Comparison of ENCODE assay signal across 8 cellular contexts in genomic region chr19:56121180-56122167, GRCh38. TPM values are rescaled to one million over a fixed set of nuclear protein-coding genes. Genes with fewer than 3 reads are reported as not detected.
DNase-seq lines count a peak whose midpoint lies in the region; ATAC-seq and TF ChIP-seq lines count a peak whose summit lies in the region.

Gene ZNF787 (minus strand): TSS chr19:56121295. CDS start chr19:56103217, 18,078 bp downstream.

- peaks cover 5% of the 10 kb centered on the region for H3F3A ChIP-seq in smooth muscle cell (ENCODE audit: low read depth)

- intact Hi-C loops in mammary epithelial cell (cut with micrococcal nuclease): loop anchor here (1.0 to 2.0 kb wide), 3 partner anchors 17 to 29 kb away; no protein-coding TSS in a partner anchor

- dilution Hi-C loops in mammary epithelial cell (cut with HindIII; ENCODE audit: low sequenced_read_pairs): no loop called here

- peak within 1 kb of the TSS; percentile 82 for H3K4me2 ChIP-seq in mammary epithelial cell (ENCODE audit: insufficient read depth, low read depth, low read length)
- H3K4me2 ChIP-seq in smooth muscle cell: peak within 1 kb of the TSS; percentile 98

- peak within 1 kb of the TSS; percentile 93 for H3K4me3 ChIP-seq in WERI-Rb-1 (ENCODE audit: low read depth, low read length)
- H3K4me3 ChIP-seq in mammary epithelial cell (replicated peaks in 1 of 3; ENCODE audit: insufficient read depth in 1 of 3, low read depth in 2 of 3, low read length in 3 of 3): peak within 1 kb of the TSS; percentile 76 to 83 (median 81)
- H3K4me3 ChIP-seq in smooth muscle cell: peak within 1 kb of the TSS; percentile 90

- H2AFZ ChIP-seq in mammary epithelial cell (ENCODE audit: low read depth, low read length) (peak within 1 kb of the TSS; percentile 94), smooth muscle cell (ENCODE audit: low read depth) (peak within 1 kb of the TSS; percentile 90)

- H3K9ac ChIP-seq in mammary epithelial cell (ENCODE audit: insufficient read depth, low read length): peak within 1 kb of the TSS; percentile 87
- H3K9ac ChIP-seq in smooth muscle cell (ENCODE audit: low read depth): peak within 1 kb of the TSS; percentile 96

- H3K36me3 ChIP-seq in WERI-Rb-1 (peaks cover 21% of the 10 kb centered on the region), mammary epithelial cell (ENCODE audit: insufficient read depth, low read length) (no peaks in the 10 kb centered on the region), smooth muscle cell (ENCODE audit: low read depth) (no peaks in the 10 kb centered on the region)

- peak within 1 kb of the TSS; percentile 99 for H3K27ac ChIP-seq in WERI-Rb-1
- peak within 1 kb of the TSS; percentile 78 for H3K27ac ChIP-seq in mammary epithelial cell (ENCODE audit: insufficient read depth, low read depth, low read length)
- peak within 1 kb of the TSS; percentile 95 for H3K27ac ChIP-seq in smooth muscle cell (ENCODE audit: low read depth)

- TF ChIP-seq CTCF in WERI-Rb-1 (IDR thresholded peaks at IDR 0.05; ENCODE audit: low read depth, low read length): no peak
- no peak for TF ChIP-seq CTCF in mammary epithelial cell (conservative IDR thresholded peaks at IDR 0.05 in 1 of 2, IDR thresholded peaks at IDR 0.05 in 1 of 2; ENCODE audit: extremely low read depth in 1 of 2, insufficient read depth in 1 of 2, low read depth in 1 of 2, low read length in 2 of 2)
- no peak for TF ChIP-seq CTCF in smooth muscle cell (IDR thresholded peaks at IDR 0.05; ENCODE audit: borderline replicate concordance, insufficient read depth, poor library complexity, severe bottlenecking)

- ATAC-seq in GM18873 (IDR thresholded peaks at IDR 0.05; ENCODE audit: low FRiP score, unreplicated experiment) (peak; percentile 75), HG03139 (IDR thresholded peaks at IDR 0.05; ENCODE audit: unreplicated experiment) (peak; percentile 81)

- WGBS in mammary epithelial cell (ENCODE audit: low coverage, missing lambda C conversion rate): 15% methylated on average over 17 of the region's 74 CpGs
- 18% methylated on average over 28 of the region's 74 CpGs for WGBS in smooth muscle cell (ENCODE audit: low lambda C conversion rate)

- H3K4me1 ChIP-seq in mammary epithelial cell (ENCODE audit: insufficient read depth, low read length) (peaks cover 14% of the 10 kb centered on the region), smooth muscle cell (ENCODE audit: low read depth) (peaks cover 13% of the 10 kb centered on the region)

- in situ Hi-C loops in ACHN (cut with HindIII; ENCODE audit: low pct_ligation_motif_present, low pct_unique_long_range_greater_than_20kb, low sequenced_read_pairs) (no loop called here), mammary epithelial cell (cut with MboI; ENCODE audit: low sequenced_read_pairs in 2 of 2) (no loop called here)

- H3K79me2 ChIP-seq in mammary epithelial cell (ENCODE audit: insufficient read depth, low read length): peaks cover 42% of the 10 kb centered on the region
- H3K79me2 ChIP-seq in smooth muscle cell (ENCODE audit: low read depth): peaks cover 41% of the 10 kb centered on the region

- CTCF ChIA-PET in mammary epithelial cell (lab: Charles Lee; ENCODE audit: low non-redundant PET): no interaction called here

- DNase-seq in ACHN (peak; percentile 97), NCI-H2227 (lab: John Stamatoyannopoulos, UW; ENCODE audit: unreplicated experiment) (peak; percentile 100), WERI-Rb-1 (peak; percentile 99), mammary epithelial cell (peak; percentile 97), iPS-NIHi11 (ENCODE audit: low spot score) (peak; percentile 96), smooth muscle cell (lab: John Stamatoyannopoulos, UW; ENCODE audit: unreplicated experiment) (peak; percentile 95)

- H4K20me1 ChIP-seq in mammary epithelial cell (ENCODE audit: insufficient read depth, low read length) (no peaks in the 10 kb centered on the region), smooth muscle cell (ENCODE audit: low read depth) (peaks cover 38% of the 10 kb centered on the region)

- H3K27me3 ChIP-seq in WERI-Rb-1 (ENCODE audit: insufficient read depth, low read depth, severe bottlenecking) (no peaks in the 10 kb centered on the region), mammary epithelial cell (ENCODE audit: insufficient read depth, low read length) (no peaks in the 10 kb centered on the region), smooth muscle cell (ENCODE audit: low read depth) (no peaks in the 10 kb centered on the region)

- H3K9me3 ChIP-seq in WERI-Rb-1 (ENCODE audit: severe bottlenecking) (no peaks in the 10 kb centered on the region), mammary epithelial cell (replicated peaks; ENCODE audit: insufficient read depth, low read length) (no peaks in the 10 kb centered on the region), smooth muscle cell (replicated peaks; ENCODE audit: low read depth) (no peaks in the 10 kb centered on the region)

- no TSS peak for BruUV-seq in mammary epithelial cell (replicated peaks; lab: Mats Ljungman, UMichigan)

RNA-seq across cellular contexts. Expression of gene ZNF787, which starts in this region (rescaled TPM):
- 10 to 100 TPM; 25.5 to 41.0 TPM for total RNA-seq in mammary epithelial cell
- polyA plus RNA-seq in mammary epithelial cell: 6.7 TPM
- 7.9 TPM for polyA minus RNA-seq in mammary epithelial cell
- total RNA-seq in smooth muscle cell: 7.4 and 10.0 TPM in 2 replicates
- 20.3 and 22.8 TPM in 2 replicates for polyA plus RNA-seq in smooth muscle cell

Comparison
In these comparisons a context has a peak if more than half of its experiments do, and no peak if none do; other contexts are left out.
1. Peak in every context shown above with its lines: DNase-seq, ATAC-seq, H3K4me3 ChIP-seq and H3K27ac ChIP-seq.